In the genomic region with DNA sequence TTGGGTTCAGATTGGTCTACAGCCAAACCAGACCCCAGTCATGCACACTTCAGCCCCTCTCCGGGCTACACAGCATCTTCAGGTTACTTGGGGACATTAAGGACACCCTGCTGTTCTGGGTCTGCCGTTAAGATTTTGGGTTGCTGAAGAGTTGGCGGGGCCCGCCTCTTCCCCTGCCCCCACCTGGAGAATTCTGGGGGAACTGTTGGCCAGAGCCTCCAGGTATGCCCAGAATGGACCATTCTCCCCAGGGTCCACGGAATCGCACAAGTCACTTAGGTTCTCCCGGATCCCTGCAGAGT, we compare ENCODE assay signal across 7 cellular contexts. TPM values are rescaled to one million over a fixed set of nuclear protein-coding genes. Genes with fewer than 3 reads are reported as not detected.
A peak's percentile ranks its signal among the peaks of the same experiment; 100 is the strongest.
DNase-seq lines count a peak whose midpoint lies in the region; ATAC-seq and TF ChIP-seq lines count a peak whose summit lies in the region.
"Had no signal": no experiment of that assay in that cellular context is flagged by ENCODE, and none has a peak within 500 bp of the region (broad histone marks: within the 10 kb centered on the region; RNA-seq: fewer than 3 reads in every experiment).

No MANE protein-coding gene starts in this region.

- H3K4me3 ChIP-seq in CD8-positive, alpha-beta memory T cell (ENCODE audit: low read length) = no peak overlapping the region
- H3K4me3 ChIP-seq in WI38 (ENCODE audit: low read depth, low read length) (peak overlapping the region; percentile 61), mesodermal cell (ENCODE audit: extremely low read depth, insufficient read depth, low read length, poor library complexity, severe bottlenecking) (peak overlapping the region; percentile 29)

- H3K36me3 Mint-ChIP-seq in CD8-positive, alpha-beta memory T cell = peaks cover 17 to 30% (median 26%) of the 10 kb centered on the region in 3 donors

- peaks cover 0 to 20% (median 8%) of the 10 kb centered on the region in 3 donors for H3K4me1 Mint-ChIP-seq in CD8-positive, alpha-beta memory T cell

- no peaks in the 10 kb centered on the region for H3K9me3 Mint-ChIP-seq in CD8-positive, alpha-beta memory T cell

- POLR2A ChIA-PET in CD8-positive, alpha-beta memory T cell (lab: Charles Lee) = no interaction called here

- intact Hi-C loops in sciatic nerve (cut with DNase I) = no loop called here

- H3K27me3 Mint-ChIP-seq in CD8-positive, alpha-beta memory T cell = peaks cover 20 to 21% of the 10 kb centered on the region in 2 donors

- peak overlapping the region; percentile 16 to 66 (median 56) for H3K4me3 Mint-ChIP-seq in CD8-positive, alpha-beta memory T cell

- H3K36me3 ChIP-seq in CD8-positive, alpha-beta memory T cell (ENCODE audit: insufficient read depth, low read length) = no peaks in the 10 kb centered on the region
- H3K36me3 ChIP-seq in mesodermal cell (ENCODE audit: control insufficient read depth, insufficient read depth, low read length) = peaks cover 25% of the 10 kb centered on the region

- H3K27ac Mint-ChIP-seq in CD8-positive, alpha-beta memory T cell = no peak overlapping the region

- no peaks in the 10 kb centered on the region for H3K9me3 ChIP-seq in CD8-positive, alpha-beta memory T cell (ENCODE audit: low read length)
- no peaks in the 10 kb centered on the region for H3K9me3 ChIP-seq in mesodermal cell (ENCODE audit: control insufficient read depth, low read length)

- H3K27ac ChIP-seq in CD8-positive, alpha-beta memory T cell (ENCODE audit: low read depth, low read length) = no peak overlapping the region
- H3K27ac ChIP-seq in mesodermal cell (ENCODE audit: low read depth, low read length, severe bottlenecking) = peak overlapping the region; percentile 53

- TF ChIP-seq CTCF in WI38 (IDR thresholded peaks at IDR 0.05; ENCODE audit: low read depth, low read length) = no peak

- WGBS in mesodermal cell (ENCODE audit: insufficient coverage in 2 of 2), 2 experiments = 19 to 20% methylated on average over 6 of the region's 7 CpGs

- DNase-seq in CD8-positive, alpha-beta memory T cell = no peak
- DNase-seq in stimulated activated naive CD4-positive, alpha-beta T cell treated with Interleukin-2 at 50 U/mL for 16 hours (lab: John Stamatoyannopoulos, UW) = no peak
- DNase-seq in globus pallidus (ENCODE audit: low spot score) (no peak), sciatic nerve (ENCODE audit: low spot score) (no peak)
- DNase-seq: KG1 had no signal

- H3K4me1 ChIP-seq in CD8-positive, alpha-beta memory T cell (ENCODE audit: insufficient read depth, low read length) = peaks cover 7% of the 10 kb centered on the region
- peaks cover 23% of the 10 kb centered on the region for H3K4me1 ChIP-seq in mesodermal cell (ENCODE audit: control insufficient read depth, insufficient read depth, low read length, poor library complexity, severe bottlenecking)

- H3K27me3 ChIP-seq in CD8-positive, alpha-beta memory T cell (ENCODE audit: insufficient read depth, low read length, poor library complexity, severe bottlenecking) = peaks cover 9% of the 10 kb centered on the region

- no peak for ATAC-seq in sciatic nerve

- CTCF ChIA-PET in CD8-positive, alpha-beta memory T cell (lab: Charles Lee) = interaction anchor here (1.8 kb wide), 1 partner anchor 68 kb away, joined by 4 read pairs; no protein-coding TSS in a partner anchor

RNA-seq across cellular contexts. Expression of a gene that starts 0.4 kb away (rescaled TPM):
- total RNA-seq in CD8-positive, alpha-beta memory T cell = 1 to 10 TPM; 1.6 TPM
- 1.9 TPM for polyA plus RNA-seq in CD8-positive, alpha-beta memory T cell
- 160 TPM for polyA plus RNA-seq in mesodermal cell (2013, experiment 1 of 2)
- 129 TPM for polyA plus RNA-seq in mesodermal cell (2013, experiment 2 of 2)
- 11.0 TPM for total RNA-seq in sciatic nerve

RNA-seq across cellular contexts. Expression of a gene that starts 16.3 kb away (rescaled TPM):
- 10 to 100 TPM; 11.1 to 12.3 TPM for total RNA-seq in CD8-positive, alpha-beta memory T cell
- polyA plus RNA-seq in CD8-positive, alpha-beta memory T cell = 11.6 TPM
- 36.5 TPM for polyA plus RNA-seq in mesodermal cell (2013, experiment 1 of 2)
- polyA plus RNA-seq in mesodermal cell (2013, experiment 2 of 2) = 34.1 TPM
- 35.5 TPM for total RNA-seq in sciatic nerve

RNA-seq across cellular contexts. Expression of a gene that starts 16.5 kb away (rescaled TPM):
- 10 to 100 TPM; 89.6 to 91.6 TPM for total RNA-seq in CD8-positive, alpha-beta memory T cell
- polyA plus RNA-seq in CD8-positive, alpha-beta memory T cell = 47.5 TPM
- polyA plus RNA-seq in mesodermal cell (2013, experiment 1 of 2) = 65.2 TPM
- 60.8 TPM for polyA plus RNA-seq in mesodermal cell (2013, experiment 2 of 2)
- 40.4 TPM for total RNA-seq in sciatic nerve

RNA-seq across cellular contexts. Expression of a gene that starts 22.1 kb away (rescaled TPM):
- 10 to 100 TPM; 11.7 to 12.1 TPM for total RNA-seq in CD8-positive, alpha-beta memory T cell
- 2.1 TPM for polyA plus RNA-seq in CD8-positive, alpha-beta memory T cell
- 46.0 TPM for polyA plus RNA-seq in mesodermal cell (2013, experiment 1 of 2)
- 39.7 TPM for polyA plus RNA-seq in mesodermal cell (2013, experiment 2 of 2)
- 20.9 TPM for total RNA-seq in sciatic nerve

RNA-seq across cellular contexts. Expression of a gene that starts 54.3 kb away (rescaled TPM):
- total RNA-seq in CD8-positive, alpha-beta memory T cell = 100 to 1,000 TPM; 114 to 120 TPM
- 86.2 TPM for polyA plus RNA-seq in CD8-positive, alpha-beta memory T cell
- 79.8 TPM for polyA plus RNA-seq in mesodermal cell (2013, experiment 1 of 2)
- polyA plus RNA-seq in mesodermal cell (2013, experiment 2 of 2) = 80.5 TPM
- 34.6 TPM for total RNA-seq in sciatic nerve
